In genomic region chr1:227849251-227849650, GRCh38 we compare ENCODE assay signal across 27 cellular contexts. TPM values are rescaled to one million over a fixed set of nuclear protein-coding genes. Genes with fewer than 3 reads are reported as not detected.
"Had no signal": no experiment of that assay in that cellular context is flagged by ENCODE, and none has a peak within 500 bp of the region (broad histone marks: within the 10 kb centered on the region; RNA-seq: fewer than 3 reads in every experiment).

No MANE protein-coding gene starts in this region.

- H3K4me3 ChIP-seq: coronary artery, heart right ventricle, left ventricle myocardium inferior, lower lobe of right lung, right atrium auricular region, sigmoid colon, skin epidermis, thoracic aorta, transverse colon had no signal

- H3K9me3 ChIP-seq: neutrophil, right atrium auricular region, thoracic aorta, transverse colon had no signal

- ATAC-seq: heart right ventricle; lower lobe of right lung; stimulated activated naive B cell treated with anti-CD40 and anti-IgM and Interleukin-4, amounts not matched to agents 10 μg/mL and 1 μg/mL and 100 μg/mL, for 72 hours; stimulated activated naive CD8-positive, alpha-beta T cell treated with anti-CD3 and anti-CD28 coated beads, Interleukin-15, amount 100 ng/mL, for 72 hours had no signal

- H3K4me1 ChIP-seq: heart right ventricle, left ventricle myocardium inferior, lower lobe of right lung, right atrium auricular region, sigmoid colon, transverse colon had no signal

- H3K27ac ChIP-seq: coronary artery, heart right ventricle, left ventricle myocardium inferior, lower lobe of right lung, neutrophil, right atrium auricular region, sigmoid colon, skin epidermis, thoracic aorta, transverse colon had no signal

- H3K27me3 ChIP-seq: neutrophil, right atrium auricular region, sigmoid colon had no signal

- H3K36me3 ChIP-seq: heart right ventricle, left ventricle myocardium inferior, lower lobe of right lung, neutrophil, right atrium auricular region, sigmoid colon, thoracic aorta, transverse colon had no signal

- FAIRE-seq: keratinocyte had no signal

- DNase-seq: effector CD4-positive, alpha-beta T cell; foreskin melanocyte; heart right ventricle; left ventricle myocardium inferior; lower lobe of right lung; mesenchymal stem cell; midbrain; nephron progenitor cell; sigmoid colon; stimulated activated CD4-positive, alpha-beta T cell treated with anti-CD3 and anti-CD28 coated beads, Interleukin-2, amount 100 ng/mL, for 24 hours; stimulated activated CD4-positive, alpha-beta T cell treated with anti-CD3 and anti-CD28 coated beads, Interleukin-4, amount 100 ng/mL, for 4 hours; stimulated activated naive B cell treated with anti-CD40 and anti-IgM and Interleukin-4, amounts not matched to agents 10 μg/mL and 1 μg/mL and 100 μg/mL, for 72 hours; stimulated activated naive CD8-positive, alpha-beta T cell treated with anti-CD3 and anti-CD28 coated beads, Interleukin-15, amount 100 ng/mL, for 72 hours; transverse colon had no signal

RNA-seq across cellular contexts. Expression of gene PRSS38, which starts 33.8 kb away (rescaled TPM):
- total RNA-seq: chondrocyte, dermis microvascular lymphatic vessel endothelial cell, heart right ventricle, left ventricle myocardium inferior, lower lobe of right lung, osteoblast, posterior vena cava, right atrium auricular region, sigmoid colon, subcutaneous adipose tissue, thoracic aorta, transverse colon, ureter had no signal
- polyA plus RNA-seq: esophagus, heart right ventricle, keratinocyte, sigmoid colon had no signal
